23 cellular contexts compared by ENCODE assay signal in genomic region chr10:45044290-45044689, GRCh38. TPM values are rescaled to one million over a fixed set of nuclear protein-coding genes. Genes with fewer than 3 reads are reported as not detected.
DNase-seq lines count a peak whose midpoint lies in the region; ATAC-seq and TF ChIP-seq lines count a peak whose summit lies in the region.
"Had no signal": no experiment of that assay in that cellular context is flagged by ENCODE, and none has a peak within 500 bp of the region (broad histone marks: within the 10 kb centered on the region; RNA-seq: fewer than 3 reads in every experiment).

No MANE protein-coding gene starts in this region.

- no peaks in the 10 kb centered on the region for H3K9me3 ChIP-seq in HUES48 (ENCODE audit: control insufficient read depth, insufficient read depth, low read length)
- no peaks in the 10 kb centered on the region for H3K9me3 ChIP-seq in endodermal cell (ENCODE audit: control insufficient read depth, low read length)
- H3K9me3 ChIP-seq in iPS-20b (ENCODE audit: insufficient read depth, low read depth, low read length), result no peaks in the 10 kb centered on the region

- no peaks in the 10 kb centered on the region for H3K27me3 ChIP-seq in HUES48 (ENCODE audit: control insufficient read depth, insufficient read depth, low read length)
- no peaks in the 10 kb centered on the region for H3K27me3 ChIP-seq in endodermal cell (ENCODE audit: control insufficient read depth, insufficient read depth, low read length, poor library complexity, severe bottlenecking)
- H3K27me3 ChIP-seq in iPS-20b (ENCODE audit: insufficient read depth, low read length), result no peaks in the 10 kb centered on the region

- H3K4me1 Mint-ChIP-seq in endodermal cell, result peaks cover 16% of the 10 kb centered on the region
- H3K4me1 Mint-ChIP-seq: CD8-positive, alpha-beta memory T cell; IgD-negative memory B cell had no signal

- H3K4me3 ChIP-seq in HUES48 (ENCODE audit: low read depth, low read length), result peak overlapping the region; percentile 28
- H3K4me3 ChIP-seq in endodermal cell (ENCODE audit: low read length), result no peak overlapping the region
- peak overlapping the region; percentile 53 for H3K4me3 ChIP-seq in iPS-20b (ENCODE audit: low read length)
- H3K4me3 ChIP-seq: SK-N-MC had no signal

- H3K36me3 ChIP-seq in HUES48 (ENCODE audit: control insufficient read depth, insufficient read depth, low read length), result no peaks in the 10 kb centered on the region
- no peaks in the 10 kb centered on the region for H3K36me3 ChIP-seq in endodermal cell (ENCODE audit: control insufficient read depth, insufficient read depth, low read length)
- no peaks in the 10 kb centered on the region for H3K36me3 ChIP-seq in iPS-20b (ENCODE audit: insufficient read depth, low read depth, low read length)

- H3K27ac ChIP-seq in HUES48 (ENCODE audit: low read depth, low read length), result no peak overlapping the region
- H3K27ac ChIP-seq in endodermal cell (ENCODE audit: low read depth, low read length), result no peak overlapping the region
- H3K27ac ChIP-seq in iPS-20b (ENCODE audit: low read length), result peak overlapping the region; percentile 67
- H3K27ac ChIP-seq: C4-2B, SK-N-MC had no signal

- H3K9me3 Mint-ChIP-seq in endodermal cell, result no peaks in the 10 kb centered on the region

- whole genome bisulfite sequencing in endodermal cell (ENCODE audit: insufficient coverage in 1 of 2, insufficient read length in 1 of 2), 2 experiments, result 51 to 53% methylated on average over 6 to 7 of the region's 7 CpGs

- ATAC-seq in GM19397 (IDR thresholded peaks at IDR 0.05; ENCODE audit: unreplicated experiment) (no peak), GM19328 (IDR thresholded peaks at IDR 0.05; ENCODE audit: unreplicated experiment) (no peak)

- no peak overlapping the region for H3K4me3 Mint-ChIP-seq in endodermal cell
- H3K4me3 Mint-ChIP-seq: CD8-positive, alpha-beta memory T cell had no signal

- H3K4me1 ChIP-seq in HUES48 (ENCODE audit: control insufficient read depth, insufficient read depth, low read length), result peaks cover 19% of the 10 kb centered on the region
- no peaks in the 10 kb centered on the region for H3K4me1 ChIP-seq in endodermal cell (ENCODE audit: control insufficient read depth, insufficient read depth, low read length)
- peaks cover 14% of the 10 kb centered on the region; the same call in 1 of the 2 replicates for H3K4me1 ChIP-seq in iPS-20b (ENCODE audit: insufficient read depth, low read length)

- H3K9ac ChIP-seq in HUES48 (ENCODE audit: low read depth, low read length) (no peak overlapping the region), endodermal cell (ENCODE audit: extremely low read depth, low read length, poor library complexity, severe bottlenecking) (no peak overlapping the region), iPS-20b (ENCODE audit: low read depth, low read length) (peak overlapping the region; percentile 57; the same call in 1 of the 2 replicates)

- DNase-seq in ELF-1 (ENCODE audit: low read depth, low spot score) (peak; percentile 29), endodermal cell (peak; percentile 66), NCI-H446 (lab: John Stamatoyannopoulos, UW) (no peak), RKO (ENCODE audit: low spot score) (no peak)
- DNase-seq: Calu3; CD8-positive, alpha-beta memory T cell; DMS153; GDM1; HCEC 1CT; Karpas-422; NCI-H1694; NCI-H2081; NCI-H2171 treated with DMSO at 0.1 percent for 48 hours; NCI-H526; RPMI8226; SHP77 had no signal

- no peak for TF ChIP-seq CTCF in endodermal cell (conservative IDR thresholded peaks at IDR 0.05)

- H3K27me3 Mint-ChIP-seq in endodermal cell (ENCODE audit: insufficient read depth), result no peaks in the 10 kb centered on the region

- no peak overlapping the region for H3K27ac Mint-ChIP-seq in endodermal cell
- H3K27ac Mint-ChIP-seq: CD8-positive, alpha-beta memory T cell; IgD-negative memory B cell had no signal

- no peaks in the 10 kb centered on the region for H3K36me3 Mint-ChIP-seq in endodermal cell (ENCODE audit: low read depth)

RNA-seq across cellular contexts. Expression of gene ZNF22, which starts 43.6 kb away (rescaled TPM):
- 10 to 100 TPM; 35.5 to 42.5 TPM for total RNA-seq in endodermal cell
- 59.3 TPM for polyA plus RNA-seq in endodermal cell (2013, experiment 1 of 2)
- 54.5 TPM for polyA plus RNA-seq in endodermal cell (2013, experiment 2 of 2)

Comparison
In these comparisons a context has a peak if more than half of its experiments do, and no peak if none do; other contexts are left out.
1. DNase-seq: peak in ELF-1 (single experiment) and endodermal cell (single experiment); none in NCI-H446 (0 of 2) and RKO (single experiment).